Comparison of ENCODE assay signal across 1 cellular context in the genomic region with DNA sequence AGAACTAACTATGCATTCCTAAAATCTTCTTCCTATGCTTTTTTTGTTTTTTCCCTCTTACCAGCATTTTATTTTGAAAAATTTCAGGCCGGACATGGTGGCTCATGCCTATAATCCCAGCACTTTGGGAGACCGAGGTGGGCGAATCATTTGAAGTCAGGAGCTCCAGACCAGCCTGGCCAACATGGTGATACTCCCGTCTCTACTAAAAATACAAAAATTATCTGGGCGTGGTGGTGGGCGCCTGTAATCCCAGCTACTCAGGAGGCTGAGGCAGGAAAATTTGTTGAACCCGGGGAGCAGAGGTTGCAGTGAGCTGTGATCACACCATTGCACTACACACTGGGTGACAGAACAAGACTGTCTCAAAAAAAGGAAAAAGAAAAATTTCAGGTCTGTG.
TF ChIP-seq lines count a peak whose summit lies in the region.

No MANE protein-coding gene starts in this region.

TF ChIP-seq in A549, 52 proteins besides CTCF, POLR2A, EP300 and RAD21 (continued from another document):
- TF ChIP-seq, protein P1, sequence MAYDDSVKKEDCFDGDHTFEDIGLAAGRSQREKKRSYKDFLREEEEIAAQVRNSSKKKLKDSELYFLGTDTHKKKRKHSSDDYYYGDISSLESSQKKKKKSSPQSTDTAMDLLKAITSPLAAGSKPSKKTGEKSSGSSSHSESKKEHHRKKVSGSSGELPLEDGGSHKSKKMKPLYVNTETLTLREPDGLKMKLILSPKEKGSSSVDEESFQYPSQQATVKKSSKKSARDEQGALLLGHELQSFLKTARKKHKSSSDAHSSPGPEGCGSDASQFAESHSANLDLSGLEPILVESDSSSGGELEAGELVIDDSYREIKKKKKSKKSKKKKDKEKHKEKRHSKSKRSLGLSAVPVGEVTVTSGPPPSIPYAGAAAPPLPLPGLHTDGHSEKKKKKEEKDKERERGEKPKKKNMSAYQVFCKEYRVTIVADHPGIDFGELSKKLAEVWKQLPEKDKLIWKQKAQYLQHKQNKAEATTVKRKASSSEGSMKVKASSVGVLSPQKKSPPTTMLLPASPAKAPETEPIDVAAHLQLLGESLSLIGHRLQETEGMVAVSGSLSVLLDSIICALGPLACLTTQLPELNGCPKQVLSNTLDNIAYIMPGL (CRISPR knock-in tag; IDR thresholded peaks at IDR 0.05; ENCODE audit: borderline replicate concordance) = peak; percentile 45; the same call in 1 of the 2 replicates
- TF ChIP-seq ZNF302 (CRISPR knock-in tag; IDR thresholded peaks at IDR 0.05) (peak; percentile 71; the same call in 1 of the 2 replicates), FOXS1 (CRISPR knock-in tag; IDR thresholded peaks at IDR 0.05) (peak; percentile 88), ATOH8 (CRISPR knock-in tag; IDR thresholded peaks at IDR 0.05; ENCODE audit: low read depth) (peak; percentile 95)
